ENCODE assay signal across 1 cellular context in genomic region chr16:89847930-89848297, GRCh38.
TF ChIP-seq lines count a peak whose summit lies in the region.

No MANE protein-coding gene starts in this region.

TF ChIP-seq in IMR-90, 13 proteins besides CTCF, POLR2A, EP300 and RAD21 (continued from another document):
- no peak for TF ChIP-seq USF2 (IDR thresholded peaks at IDR 0.05; ENCODE audit: low read depth, low read length)
- no peak for TF ChIP-seq BHLHE40 (IDR thresholded peaks at IDR 0.05; ENCODE audit: low read depth, low read length)
- TF ChIP-seq RCOR1 (IDR thresholded peaks at IDR 0.05; ENCODE audit: insufficient replicate concordance, low read length) = no peak
